Comparison of ENCODE assay signal across 1 cellular context in the genomic region with DNA sequence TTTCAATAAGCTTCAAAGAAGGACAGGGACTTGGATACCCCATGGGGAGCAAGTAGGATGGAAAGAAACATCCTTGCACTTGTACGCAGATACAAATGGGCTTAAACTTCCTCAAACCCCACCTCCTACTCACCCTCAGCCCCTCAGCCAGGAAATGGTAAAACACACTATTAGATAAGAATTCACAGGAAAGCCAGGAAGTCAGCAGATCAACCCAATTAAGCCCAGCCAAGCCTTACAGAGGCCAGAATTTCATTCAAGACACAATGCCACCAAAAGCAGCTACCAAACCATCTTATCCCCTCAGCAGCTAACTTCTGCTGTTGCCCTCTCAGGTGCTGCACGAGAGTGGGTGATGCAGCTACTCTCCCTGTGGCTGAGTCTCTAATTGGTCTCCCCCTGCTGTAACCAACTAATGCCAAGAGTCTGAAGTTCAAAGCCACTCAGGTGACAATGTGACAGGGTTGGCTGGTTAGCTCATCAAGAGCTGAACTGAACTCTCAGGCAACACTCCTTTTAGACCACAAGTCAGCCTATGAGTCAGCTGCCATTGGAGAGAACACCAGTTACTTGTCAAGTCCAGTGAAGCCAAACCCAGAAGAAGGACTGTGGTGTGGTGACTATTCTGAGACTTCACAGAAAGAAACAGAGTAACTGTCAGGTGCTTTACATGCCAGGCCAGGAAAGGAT.
TF ChIP-seq lines count a peak whose summit lies in the region.

No MANE protein-coding gene starts in this region.

TF ChIP-seq in GM23338, 12 proteins besides CTCF, POLR2A, EP300 and RAD21 (continued from another document):
- TF ChIP-seq, protein P1, sequence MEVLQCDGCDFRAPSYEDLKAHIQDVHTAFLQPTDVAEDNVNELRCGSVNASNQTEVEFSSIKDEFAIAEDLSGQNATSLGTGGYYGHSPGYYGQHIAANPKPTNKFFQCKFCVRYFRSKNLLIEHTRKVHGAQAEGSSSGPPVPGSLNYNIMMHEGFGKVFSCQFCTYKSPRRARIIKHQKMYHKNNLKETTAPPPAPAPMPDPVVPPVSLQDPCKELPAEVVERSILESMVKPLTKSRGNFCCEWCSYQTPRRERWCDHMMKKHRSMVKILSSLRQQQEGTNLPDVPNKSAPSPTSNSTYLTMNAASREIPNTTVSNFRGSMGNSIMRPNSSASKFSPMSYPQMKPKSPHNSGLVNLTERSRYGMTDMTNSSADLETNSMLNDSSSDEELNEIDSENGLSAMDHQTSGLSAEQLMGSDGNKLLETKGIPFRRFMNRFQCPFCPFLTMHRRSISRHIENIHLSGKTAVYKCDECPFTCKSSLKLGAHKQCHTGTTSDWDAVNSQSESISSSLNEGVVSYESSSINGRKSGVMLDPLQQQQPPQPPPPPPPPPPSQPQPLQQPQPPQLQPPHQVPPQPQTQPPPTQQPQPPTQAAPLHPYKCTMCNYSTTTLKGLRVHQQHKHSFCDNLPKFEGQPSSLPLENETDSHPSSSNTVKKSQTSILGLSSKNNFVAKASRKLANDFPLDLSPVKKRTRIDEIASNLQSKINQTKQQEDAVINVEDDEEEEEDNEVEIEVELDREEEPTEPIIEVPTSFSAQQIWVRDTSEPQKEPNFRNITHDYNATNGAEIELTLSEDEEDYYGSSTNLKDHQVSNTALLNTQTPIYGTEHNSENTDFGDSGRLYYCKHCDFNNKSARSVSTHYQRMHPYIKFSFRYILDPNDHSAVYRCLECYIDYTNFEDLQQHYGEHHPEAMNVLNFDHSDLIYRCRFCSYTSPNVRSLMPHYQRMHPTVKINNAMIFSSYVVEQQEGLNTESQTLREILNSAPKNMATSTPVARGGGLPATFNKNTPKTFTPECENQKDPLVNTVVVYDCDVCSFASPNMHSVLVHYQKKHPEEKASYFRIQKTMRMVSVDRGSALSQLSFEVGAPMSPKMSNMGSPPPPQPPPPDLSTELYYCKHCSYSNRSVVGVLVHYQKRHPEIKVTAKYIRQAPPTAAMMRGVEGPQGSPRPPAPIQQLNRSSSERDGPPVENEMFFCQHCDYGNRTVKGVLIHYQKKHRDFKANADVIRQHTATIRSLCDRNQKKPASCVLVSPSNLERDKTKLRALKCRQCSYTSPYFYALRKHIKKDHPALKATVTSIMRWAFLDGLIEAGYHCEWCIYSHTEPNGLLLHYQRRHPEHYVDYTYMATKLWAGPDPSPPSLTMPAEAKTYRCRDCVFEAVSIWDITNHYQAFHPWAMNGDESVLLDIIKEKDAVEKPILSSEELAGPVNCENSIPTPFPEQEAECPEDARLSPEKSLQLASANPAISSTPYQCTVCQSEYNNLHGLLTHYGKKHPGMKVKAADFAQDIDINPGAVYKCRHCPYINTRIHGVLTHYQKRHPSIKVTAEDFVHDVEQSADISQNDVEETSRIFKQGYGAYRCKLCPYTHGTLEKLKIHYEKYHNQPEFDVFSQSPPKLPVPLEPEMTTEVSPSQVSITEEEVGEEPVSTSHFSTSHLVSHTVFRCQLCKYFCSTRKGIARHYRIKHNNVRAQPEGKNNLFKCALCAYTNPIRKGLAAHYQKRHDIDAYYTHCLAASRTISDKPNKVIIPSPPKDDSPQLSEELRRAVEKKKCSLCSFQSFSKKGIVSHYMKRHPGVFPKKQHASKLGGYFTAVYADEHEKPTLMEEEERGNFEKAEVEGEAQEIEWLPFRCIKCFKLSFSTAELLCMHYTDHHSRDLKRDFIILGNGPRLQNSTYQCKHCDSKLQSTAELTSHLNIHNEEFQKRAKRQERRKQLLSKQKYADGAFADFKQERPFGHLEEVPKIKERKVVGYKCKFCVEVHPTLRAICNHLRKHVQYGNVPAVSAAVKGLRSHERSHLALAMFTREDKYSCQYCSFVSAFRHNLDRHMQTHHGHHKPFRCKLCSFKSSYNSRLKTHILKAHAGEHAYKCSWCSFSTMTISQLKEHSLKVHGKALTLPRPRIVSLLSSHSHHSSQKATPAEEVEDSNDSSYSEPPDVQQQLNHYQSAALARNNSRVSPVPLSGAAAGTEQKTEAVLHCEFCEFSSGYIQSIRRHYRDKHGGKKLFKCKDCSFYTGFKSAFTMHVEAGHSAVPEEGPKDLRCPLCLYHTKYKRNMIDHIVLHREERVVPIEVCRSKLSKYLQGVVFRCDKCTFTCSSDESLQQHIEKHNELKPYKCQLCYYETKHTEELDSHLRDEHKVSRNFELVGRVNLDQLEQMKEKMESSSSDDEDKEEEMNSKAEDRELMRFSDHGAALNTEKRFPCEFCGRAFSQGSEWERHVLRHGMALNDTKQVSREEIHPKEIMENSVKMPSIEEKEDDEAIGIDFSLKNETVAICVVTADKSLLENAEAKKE (CRISPR knock-in tag; IDR thresholded peaks at IDR 0.05) = no peak
- TF ChIP-seq STAT1 (IDR thresholded peaks at IDR 0.05; ENCODE audit: unreplicated experiment) = no peak
- no peak for TF ChIP-seq NANOG (IDR thresholded peaks at IDR 0.05; ENCODE audit: borderline replicate concordance)
- no peak for TF ChIP-seq CREB1 (CRISPR knock-in tag; IDR thresholded peaks at IDR 0.05; ENCODE audit: low read depth)
- no peak for TF ChIP-seq EZH2phosphoT487 (IDR thresholded peaks at IDR 0.05; ENCODE audit: unreplicated experiment)
- no peak for TF ChIP-seq ZNF114 (CRISPR knock-in tag; IDR thresholded peaks at IDR 0.05)
